1 cellular context compared by ENCODE assay signal in the genomic region with DNA sequence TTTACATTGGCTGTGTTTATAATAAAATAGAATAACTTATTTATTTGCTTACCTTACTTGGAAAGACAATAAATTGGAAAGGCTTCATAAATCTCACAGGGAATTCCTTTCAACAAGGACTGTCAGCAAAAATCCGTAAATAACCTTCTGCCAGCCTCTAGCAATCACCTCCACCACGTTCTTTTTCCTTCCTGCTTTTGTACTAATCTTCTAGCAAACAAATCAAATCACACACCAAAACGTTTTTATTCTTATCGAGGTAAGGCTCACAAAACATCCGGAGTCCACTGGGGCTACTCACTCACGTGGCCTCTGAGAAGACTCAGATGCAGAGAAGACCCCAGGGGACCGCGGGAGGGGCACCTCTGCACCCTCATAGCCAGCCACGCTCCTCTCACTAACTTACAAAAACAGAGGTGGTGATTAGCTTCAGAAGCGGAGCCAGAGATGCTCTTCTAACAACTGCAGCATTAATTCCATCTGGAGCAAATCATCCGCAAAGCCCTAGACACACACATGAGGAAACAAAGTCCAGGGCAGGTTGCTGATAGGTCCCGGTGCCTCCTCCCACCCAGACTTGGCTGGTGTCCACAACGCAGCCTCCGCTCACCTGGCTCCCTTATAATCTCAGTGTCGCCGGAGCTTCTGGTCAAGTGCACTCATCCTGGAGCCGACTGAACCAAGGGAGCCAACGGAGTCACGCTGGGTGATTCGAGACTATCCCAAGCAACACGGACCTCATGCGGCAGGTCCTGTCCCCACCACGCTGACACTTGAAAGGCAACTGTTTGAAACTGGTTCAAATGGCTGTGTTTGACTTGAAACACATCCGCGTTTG.
TF ChIP-seq lines count a peak whose summit lies in the region.

No MANE protein-coding gene starts in this region.

TF ChIP-seq in H1, 55 proteins besides CTCF, POLR2A, EP300 and RAD21:
- TF ChIP-seq YY1 (IDR thresholded peaks at IDR 0.05; ENCODE audit: low read depth, low read length) (no peak), BRCA1 (IDR thresholded peaks at IDR 0.05; ENCODE audit: low read depth, low read length) (no peak), SAP30 (IDR thresholded peaks at IDR 0.05; ENCODE audit: insufficient read depth, insufficient replicate concordance, low read length) (no peak), FOSL1 (IDR thresholded peaks at IDR 0.05; ENCODE audit: insufficient read depth, low read depth, low read length) (no peak), NRF1 (IDR thresholded peaks at IDR 0.05; ENCODE audit: low read depth, low read length) (no peak), POU5F1 (IDR thresholded peaks at IDR 0.05; ENCODE audit: low read depth, low read length) (no peak), ASH2L (IDR thresholded peaks at IDR 0.05; ENCODE audit: low read length) (no peak), KDM1A (IDR thresholded peaks at IDR 0.05; ENCODE audit: borderline replicate concordance, low read length) (no peak), JUN (IDR thresholded peaks at IDR 0.05; ENCODE audit: low read depth, low read length) (no peak), RXRA (IDR thresholded peaks at IDR 0.05; ENCODE audit: insufficient read depth, low read depth, low read length) (no peak)
